17 cellular contexts compared by ENCODE assay signal in genomic region chrX:19698125-19698524, GRCh38.
DNase-seq lines count a peak whose midpoint lies in the region; ATAC-seq and TF ChIP-seq lines count a peak whose summit lies in the region.
"Had no signal": no experiment of that assay in that cellular context is flagged by ENCODE, and none has a peak within 500 bp of the region (broad histone marks: within the 10 kb centered on the region; RNA-seq: fewer than 3 reads in every experiment).

No MANE protein-coding gene starts in this region.

- H3K27ac ChIP-seq in AG04450 (ENCODE audit: low read depth, low read length) (peak overlapping the region; percentile 57), adrenal gland (no peak overlapping the region), neural progenitor cell (no peak overlapping the region)
- H3K27ac ChIP-seq: foreskin keratinocyte, vagina had no signal

- H3K36me3 ChIP-seq in adrenal gland (replicated peaks in 1 of 2) (no peaks in the 10 kb centered on the region), neural progenitor cell (no peaks in the 10 kb centered on the region)

- peaks cover 2% of the 10 kb centered on the region for H3K9me3 Mint-ChIP-seq in neural progenitor cell
- H3K9me3 Mint-ChIP-seq: activated naive CD8-positive, alpha-beta T cell treated with anti-CD3 and anti-CD28 coated beads, Interleukin-2, amount 50 U/mL, for 24 hours; stimulated activated memory B cell treated with anti-CD40 and anti-IgM and Interleukin-4, amounts not matched to agents 10 μg/mL and 1 μg/mL and 100 μg/mL, for 72 hours; T-cell had no signal

- H3K4me3 Mint-ChIP-seq in neural progenitor cell, result no peak overlapping the region
- H3K4me3 Mint-ChIP-seq: activated naive CD8-positive, alpha-beta T cell treated with anti-CD3 and anti-CD28 coated beads, Interleukin-2, amount 50 U/mL, for 24 hours; B cell; stimulated activated memory B cell treated with anti-CD40 and anti-IgM and Interleukin-4, amounts not matched to agents 10 μg/mL and 1 μg/mL and 100 μg/mL, for 72 hours; T-cell had no signal

- H3K4me3 ChIP-seq in AG04450 (ENCODE audit: low read depth, low read length) (no peak overlapping the region), adrenal gland (no peak overlapping the region), neural progenitor cell (no peak overlapping the region)
- H3K4me3 ChIP-seq: vagina had no signal

- no peaks in the 10 kb centered on the region for H3K27me3 Mint-ChIP-seq in neural progenitor cell (ENCODE audit: insufficient read depth, low read depth)
- H3K27me3 Mint-ChIP-seq: activated naive CD8-positive, alpha-beta T cell treated with anti-CD3 and anti-CD28 coated beads, Interleukin-2, amount 50 U/mL, for 24 hours; B cell; stimulated activated memory B cell treated with anti-CD40 and anti-IgM and Interleukin-4, amounts not matched to agents 10 μg/mL and 1 μg/mL and 100 μg/mL, for 72 hours had no signal

- no peak overlapping the region for H2AFZ ChIP-seq in neural progenitor cell (replicated peaks)

- WGBS in adrenal gland, 4 donors, result 66 to 100% (median 70%) methylated on average over 2 to 3 of the region's 3 CpGs

- H3K4me1 ChIP-seq in adrenal gland (replicated peaks in 1 of 2), result no peaks in the 10 kb centered on the region
- H3K4me1 ChIP-seq in neural progenitor cell, result no peaks in the 10 kb centered on the region
- H3K4me1 ChIP-seq: foreskin keratinocyte, vagina had no signal

- CTCF ChIA-PET in AG04450 (lab: Charles Lee), result no interaction called here

- TF ChIP-seq CTCF in AG04450 (IDR thresholded peaks at IDR 0.05; ENCODE audit: low read depth, low read length) (no peak), adrenal gland (IDR thresholded peaks at IDR 0.05) (no peak), neural progenitor cell (IDR thresholded peaks at IDR 0.05) (no peak)

- H3K27me3 ChIP-seq in AG04450 (ENCODE audit: control insufficient read depth, insufficient read depth, low read length) (no peaks in the 10 kb centered on the region), adrenal gland (no peaks in the 10 kb centered on the region), neural progenitor cell (no peaks in the 10 kb centered on the region)
- H3K27me3 ChIP-seq: foreskin keratinocyte, vagina had no signal

- H4K20me1 ChIP-seq in neural progenitor cell (ENCODE audit: low read depth), result no peaks in the 10 kb centered on the region

- H3K9me3 ChIP-seq in AG04450 (ENCODE audit: control insufficient read depth, insufficient read depth, low read length) (no peaks in the 10 kb centered on the region), adrenal gland (replicated peaks in 1 of 3) (no peaks in the 10 kb centered on the region), neural progenitor cell (ENCODE audit: low read depth) (no peaks in the 10 kb centered on the region)
- H3K9me3 ChIP-seq: vagina had no signal

- DNase-seq in AG04450 (ENCODE audit: low read depth, low spot score) (no peak), HCEC 1CT (peak; percentile 40), adrenal gland (peak in 4 of 7 donors; percentile 30 to 58 (median 38)), left ventricle myocardium superior (peak; percentile 36), neural progenitor cell (ENCODE audit: low spot score) (no peak), mucosa of gallbladder (ENCODE audit: low spot score) (no peak)
- DNase-seq: activated CD4-positive, alpha-beta T cell treated with anti-CD3 and anti-CD28 coated beads for 1 hour; activated naive CD8-positive, alpha-beta T cell treated with anti-CD3 and anti-CD28 coated beads, Interleukin-2, amount 50 U/mL, for 24 hours; foreskin keratinocyte; islet precursor cell; stimulated activated CD4-positive, alpha-beta T cell treated with anti-CD3 and anti-CD28 coated beads, Interleukin-4, amount 100 ng/mL, for 4 hours; T-cell had no signal

- H3K27ac Mint-ChIP-seq in neural progenitor cell, result no peak overlapping the region
- H3K27ac Mint-ChIP-seq: activated naive CD8-positive, alpha-beta T cell treated with anti-CD3 and anti-CD28 coated beads, Interleukin-2, amount 50 U/mL, for 24 hours; B cell; stimulated activated memory B cell treated with anti-CD40 and anti-IgM and Interleukin-4, amounts not matched to agents 10 μg/mL and 1 μg/mL and 100 μg/mL, for 72 hours had no signal

- ATAC-seq in left ventricle myocardium superior (peak; percentile 59), GM18868 (IDR thresholded peaks at IDR 0.05; ENCODE audit: unreplicated experiment) (no peak), GM21390 (IDR thresholded peaks at IDR 0.05; ENCODE audit: unreplicated experiment) (no peak)
- ATAC-seq: activated naive CD8-positive, alpha-beta T cell treated with anti-CD3 and anti-CD28 coated beads, Interleukin-2, amount 50 U/mL, for 24 hours; foreskin keratinocyte; stimulated activated memory B cell treated with anti-CD40 and anti-IgM and Interleukin-4, amounts not matched to agents 10 μg/mL and 1 μg/mL and 100 μg/mL, for 72 hours had no signal

- no peaks in the 10 kb centered on the region for H3K79me2 ChIP-seq in neural progenitor cell (ENCODE audit: low read depth)

- no peaks in the 10 kb centered on the region for H3K36me3 Mint-ChIP-seq in neural progenitor cell

- no peaks in the 10 kb centered on the region for H3F3A ChIP-seq in neural progenitor cell (ENCODE audit: low read depth)

- TF ChIP-seq POLR2A in adrenal gland (IDR thresholded peaks at IDR 0.05), result no peak

- intact Hi-C loops in adrenal gland (cut with DNase I), result no loop called here
- intact Hi-C loops in left ventricle myocardium superior (cut with micrococcal nuclease), result no loop called here

- no peak overlapping the region for H3K9ac ChIP-seq in neural progenitor cell

- H3K4me1 Mint-ChIP-seq in neural progenitor cell, result no peaks in the 10 kb centered on the region

- no peak overlapping the region for H3K4me2 ChIP-seq in neural progenitor cell

- POLR2A ChIA-PET in AG04450 (lab: Yijun Ruan, JAX), result no interaction called here

Comparison
In these comparisons a context has a peak if more than half of its experiments do, and no peak if none do; other contexts are left out.
1. DNase-seq: peak in HCEC 1CT (single experiment), adrenal gland (4 of 7) and left ventricle myocardium superior (single experiment); none in AG04450 (single experiment), neural progenitor cell (single experiment) and mucosa of gallbladder (single experiment).